10 cellular contexts compared by ENCODE assay signal in genomic region chr18:51149605-51150429, GRCh38. TPM values are rescaled to one million over a fixed set of nuclear protein-coding genes. Genes with fewer than 3 reads are reported as not detected.
DNase-seq lines count a peak whose midpoint lies in the region; ATAC-seq and TF ChIP-seq lines count a peak whose summit lies in the region.
"Had no signal": no experiment of that assay in that cellular context is flagged by ENCODE, and none has a peak within 500 bp of the region (broad histone marks: within the 10 kb centered on the region; RNA-seq: fewer than 3 reads in every experiment).

No MANE protein-coding gene starts in this region.

- TF ChIP-seq CTCF in foreskin fibroblast (IDR thresholded peaks at IDR 0.05; ENCODE audit: low read depth, low read length): no peak

- H3K27ac Mint-ChIP-seq in T-cell: peak overlapping the region; percentile 4 to 11
- peak overlapping the region; percentile 80 for H3K27ac Mint-ChIP-seq in stimulated activated naive CD8-positive, alpha-beta T cell treated with anti-CD3 and anti-CD28 coated beads, Interleukin-15, Interleukin-2, amounts not matched to agents 100 ng/mL and 50 ng/mL, for 24 hours

- H3K4me3 ChIP-seq in foreskin fibroblast (ENCODE audit: low read depth in 1 of 2, low read length in 2 of 2): no peak overlapping the region
- H3K4me3 ChIP-seq: Peyer's patch had no signal

- POLR2A ChIA-PET in T-cell (lab: Charles Lee): interaction anchor here in 1 of 2 donors (0.6 kb wide), 1 partner anchor 866 kb away, joined by 3 read pairs; no protein-coding TSS in a partner anchor

- DNase-seq in cardiac septum (ENCODE audit: low spot score): peak; percentile 12
- DNase-seq in left ventricle myocardium superior: no peak
- no peak for DNase-seq in T-cell
- DNase-seq in foreskin fibroblast: peak; percentile 12 to 26
- DNase-seq: NCI-H1048 had no signal

- no peak overlapping the region for H3K4me3 Mint-ChIP-seq in T-cell
- no peak overlapping the region for H3K4me3 Mint-ChIP-seq in stimulated activated naive CD8-positive, alpha-beta T cell treated with anti-CD3 and anti-CD28 coated beads, Interleukin-15, Interleukin-2, amounts not matched to agents 100 ng/mL and 50 ng/mL, for 24 hours

- no peaks in the 10 kb centered on the region for H3K9me3 Mint-ChIP-seq in T-cell
- no peaks in the 10 kb centered on the region for H3K9me3 Mint-ChIP-seq in stimulated activated naive CD8-positive, alpha-beta T cell treated with anti-CD3 and anti-CD28 coated beads, Interleukin-15, Interleukin-2, amounts not matched to agents 100 ng/mL and 50 ng/mL, for 24 hours

- H3K4me1 Mint-ChIP-seq in T-cell: peaks cover 35 to 40% (median 36%) of the 10 kb centered on the region in 3 donors
- peaks cover 50% of the 10 kb centered on the region for H3K4me1 Mint-ChIP-seq in stimulated activated naive CD8-positive, alpha-beta T cell treated with anti-CD3 and anti-CD28 coated beads, Interleukin-15, Interleukin-2, amounts not matched to agents 100 ng/mL and 50 ng/mL, for 24 hours (ENCODE audit: low read depth)

- no peaks in the 10 kb centered on the region for H3K27me3 Mint-ChIP-seq in T-cell
- H3K27me3 Mint-ChIP-seq in stimulated activated naive CD8-positive, alpha-beta T cell treated with anti-CD3 and anti-CD28 coated beads, Interleukin-15, Interleukin-2, amounts not matched to agents 100 ng/mL and 50 ng/mL, for 24 hours: no peaks in the 10 kb centered on the region

- CTCF ChIA-PET in T-cell (lab: Charles Lee): interaction anchor here in 1 of 2 donors (0.6 to 0.7 kb wide), 2 partner anchors 313 to 329 kb away, joined by 3 to 10 read pairs; no protein-coding TSS in a partner anchor

- intact Hi-C loops in cardiac septum (cut with DNase I): no loop called here
- intact Hi-C loops in left ventricle myocardium superior (cut with micrococcal nuclease): no loop called here

- ATAC-seq in left ventricle myocardium superior: no peak
- ATAC-seq in T-cell (replicated peaks in 1 of 4): no peak
- no peak for ATAC-seq in GM19463 (IDR thresholded peaks at IDR 0.05; ENCODE audit: unreplicated experiment)
- no peak for ATAC-seq in HG02852 (IDR thresholded peaks at IDR 0.05; ENCODE audit: unreplicated experiment)
- no peak for ATAC-seq in GM19324 (IDR thresholded peaks at IDR 0.05; ENCODE audit: low FRiP score, unreplicated experiment)

- H3K36me3 Mint-ChIP-seq in T-cell: no peaks in the 10 kb centered on the region
- no peaks in the 10 kb centered on the region for H3K36me3 Mint-ChIP-seq in stimulated activated naive CD8-positive, alpha-beta T cell treated with anti-CD3 and anti-CD28 coated beads, Interleukin-15, Interleukin-2, amounts not matched to agents 100 ng/mL and 50 ng/mL, for 24 hours (ENCODE audit: low read depth)

RNA-seq across cellular contexts. Expression of gene MEX3C, which starts 47.7 kb away (rescaled TPM):
- total RNA-seq in cardiac septum (21.6 TPM), left ventricle myocardium superior (23.1 TPM), T-cell (10 to 100 TPM; 45.3 to 64.2 (median 52.0) TPM)

Comparison
In these comparisons a context has a peak if more than half of its experiments do, and no peak if none do; other contexts are left out.
1. DNase-seq: peak in cardiac septum (single experiment) and foreskin fibroblast (2 of 2); none in left ventricle myocardium superior (single experiment) and T-cell (0 of 34).